ENCODE assay signal across 1 cellular context in the genomic region with DNA sequence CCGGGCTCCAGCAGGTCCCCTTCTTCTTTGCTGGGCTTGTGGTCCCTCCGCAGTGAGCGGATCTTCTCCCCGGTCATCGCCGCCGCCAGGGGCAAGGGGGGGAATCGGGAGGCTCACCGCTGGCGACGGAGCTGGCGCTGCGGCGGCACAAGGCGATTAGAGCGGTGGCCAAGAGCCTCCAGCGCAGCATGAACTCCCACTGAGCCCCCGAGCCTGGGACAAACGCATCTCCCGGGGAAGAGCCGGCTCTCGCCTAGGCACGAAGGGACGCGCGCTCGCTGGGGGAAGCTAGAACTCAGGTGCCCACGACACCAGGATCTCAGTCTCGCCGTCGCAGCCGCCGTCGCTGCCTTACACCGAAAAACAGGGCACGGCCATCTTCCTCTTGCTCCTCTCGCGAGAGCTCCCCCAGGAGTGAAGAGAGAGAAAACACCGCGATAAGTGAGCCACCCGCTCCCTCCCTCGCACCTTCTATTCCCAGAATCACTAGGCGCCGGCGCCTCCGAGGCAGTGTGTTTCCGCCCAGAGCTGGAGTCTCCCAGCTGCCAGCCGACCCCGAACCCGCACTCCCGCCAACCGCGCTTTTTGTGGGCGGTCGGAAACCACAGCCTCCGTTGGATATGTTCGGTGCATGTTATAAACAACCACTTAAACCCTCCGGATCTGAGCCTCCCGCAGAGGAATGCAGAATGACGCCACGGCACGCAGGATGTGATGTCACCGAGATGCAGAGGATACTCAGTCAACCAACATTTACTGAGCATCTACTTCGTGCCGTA.
TF ChIP-seq lines count a peak whose summit lies in the region.

ANKRD13C (minus strand) TSS at position 391 of the 779 bp plus-strand sequence; CDS start at position 77, 314 bp downstream.

TF ChIP-seq in HepG2, 621 proteins besides CTCF, POLR2A, EP300 and RAD21 (continued from another document and continues in another):
- TF ChIP-seq YEATS2 (CRISPR knock-in tag; IDR thresholded peaks at IDR 0.05; ENCODE audit: borderline replicate concordance) (peak; percentile 93), THAP8 (CRISPR knock-in tag; IDR thresholded peaks at IDR 0.05; ENCODE audit: borderline replicate concordance) (peak; percentile 76; the same call in 1 of the 2 replicates), NFE2L1 (CRISPR knock-in tag; IDR thresholded peaks at IDR 0.05; ENCODE audit: borderline replicate concordance) (no peak), CBX1 (IDR thresholded peaks at IDR 0.05; ENCODE audit: low read depth) (peak; percentile 71), ZFX (CRISPR knock-in tag; IDR thresholded peaks at IDR 0.05; ENCODE audit: low read depth) (no peak; the same call in 1 of the 2 replicates), CEBPZ (IDR thresholded peaks at IDR 0.05; ENCODE audit: low read length) (no peak), CREM (IDR thresholded peaks at IDR 0.05) (peak; percentile 94), CREM (CRISPR knock-in tag; IDR thresholded peaks at IDR 0.05) (peak; percentile 66; the same call in 1 of the 2 replicates), NR0B2 (CRISPR knock-in tag; IDR thresholded peaks at IDR 0.05) (peak; percentile 73; the same call in 1 of the 2 replicates), GATAD1 (CRISPR knock-in tag; IDR thresholded peaks at IDR 0.05) (peak; percentile 90), KLF13 (CRISPR knock-in tag; IDR thresholded peaks at IDR 0.05) (no peak), CHD2 (IDR thresholded peaks at IDR 0.05; ENCODE audit: low read depth, low read length) (peak; percentile 97), TIGD3 (CRISPR knock-in tag; IDR thresholded peaks at IDR 0.05; ENCODE audit: borderline replicate concordance) (no peak), ZNF761 (CRISPR knock-in tag; conservative IDR thresholded peaks at IDR 0.05) (0 out of 2 replicates have a peak, but pooled peaks have one; percentile 77), KLF15 (CRISPR knock-in tag; IDR thresholded peaks at IDR 0.05; ENCODE audit: borderline replicate concordance) (no peak), MTA3 (CRISPR knock-in tag; IDR thresholded peaks at IDR 0.05) (no peak), ZNF33A (CRISPR knock-in tag; IDR thresholded peaks at IDR 0.05; ENCODE audit: borderline replicate concordance) (peak; percentile 76; the same call in 1 of the 2 replicates), ZSCAN20 (CRISPR knock-in tag; IDR thresholded peaks at IDR 0.05; ENCODE audit: borderline replicate concordance) (0 out of 2 replicates have a peak, but pooled peaks have one; percentile 24), REL (CRISPR knock-in tag; conservative IDR thresholded peaks at IDR 0.05) (0 out of 2 replicates have a peak, but pooled peaks have one; percentile 72), ARNT (IDR thresholded peaks at IDR 0.05) (no peak), ZNF709 (CRISPR knock-in tag; IDR thresholded peaks at IDR 0.05) (peak; percentile 60), KAT8 (CRISPR knock-in tag; IDR thresholded peaks at IDR 0.05) (peak; percentile 82), ZNF414 (CRISPR knock-in tag; IDR thresholded peaks at IDR 0.05) (peak; percentile 86), ZNF124 (CRISPR knock-in tag; IDR thresholded peaks at IDR 0.05) (peak; percentile 42), CAMTA2 (CRISPR knock-in tag; IDR thresholded peaks at IDR 0.05; ENCODE audit: borderline replicate concordance) (peak; percentile 88), ZFY (CRISPR knock-in tag; IDR thresholded peaks at IDR 0.05) (0 out of 2 replicates have a peak, but pooled peaks have one; percentile 32), ADNP (CRISPR knock-in tag; IDR thresholded peaks at IDR 0.05) (peak; percentile 57; the same call in 1 of the 2 replicates), ZNF501 (CRISPR knock-in tag; IDR thresholded peaks at IDR 0.05) (peak; percentile 85), ZNF776 (CRISPR knock-in tag; IDR thresholded peaks at IDR 0.05) (peak; percentile 87), ZNF792 (CRISPR knock-in tag; IDR thresholded peaks at IDR 0.05) (peak; percentile 90; the same call in 1 of the 2 replicates), ZNF749 (CRISPR knock-in tag; IDR thresholded peaks at IDR 0.05; ENCODE audit: borderline replicate concordance) (peak; percentile 89; the same call in 1 of the 2 replicates), STAT5B (CRISPR knock-in tag; IDR thresholded peaks at IDR 0.05) (peak; percentile 12; the same call in 1 of the 2 replicates), ZNF746 (CRISPR knock-in tag; IDR thresholded peaks at IDR 0.05) (peak; percentile 75; the same call in 1 of the 2 replicates), RARG (CRISPR knock-in tag; IDR thresholded peaks at IDR 0.05; ENCODE audit: low read depth) (no peak), KLF11 (CRISPR knock-in tag; IDR thresholded peaks at IDR 0.05) (no peak; the same call in 1 of the 2 replicates), ZNF891 (CRISPR knock-in tag; IDR thresholded peaks at IDR 0.05) (peak; percentile 62), ATF5 (CRISPR knock-in tag; IDR thresholded peaks at IDR 0.05; ENCODE audit: low read depth) (no peak), ATF1 (CRISPR knock-in tag; IDR thresholded peaks at IDR 0.05) (peak; percentile 95), GRHL1 (CRISPR knock-in tag; conservative IDR thresholded peaks at IDR 0.05) (no peak), ZNF883 (CRISPR knock-in tag; IDR thresholded peaks at IDR 0.05; ENCODE audit: not compliant biosample characterization) (peak; percentile 72), ZNF329 (CRISPR knock-in tag; IDR thresholded peaks at IDR 0.05; ENCODE audit: low read depth) (no peak), PHF20 (CRISPR knock-in tag; IDR thresholded peaks at IDR 0.05) (peak; percentile 77), MAF1 (CRISPR knock-in tag; IDR thresholded peaks at IDR 0.05; ENCODE audit: borderline replicate concordance) (peak; percentile 48; the same call in 1 of the 2 replicates), ETV6 (CRISPR knock-in tag; conservative IDR thresholded peaks at IDR 0.05) (0 out of 2 replicates have a peak, but pooled peaks have one; percentile 16), ZNF33B (CRISPR knock-in tag; IDR thresholded peaks at IDR 0.05) (0 out of 2 replicates have a peak, but pooled peaks have one; percentile 17), ZNF30 (CRISPR knock-in tag; IDR thresholded peaks at IDR 0.05) (peak; percentile 72; the same call in 1 of the 2 replicates)
- TF ChIP-seq, protein P1, sequence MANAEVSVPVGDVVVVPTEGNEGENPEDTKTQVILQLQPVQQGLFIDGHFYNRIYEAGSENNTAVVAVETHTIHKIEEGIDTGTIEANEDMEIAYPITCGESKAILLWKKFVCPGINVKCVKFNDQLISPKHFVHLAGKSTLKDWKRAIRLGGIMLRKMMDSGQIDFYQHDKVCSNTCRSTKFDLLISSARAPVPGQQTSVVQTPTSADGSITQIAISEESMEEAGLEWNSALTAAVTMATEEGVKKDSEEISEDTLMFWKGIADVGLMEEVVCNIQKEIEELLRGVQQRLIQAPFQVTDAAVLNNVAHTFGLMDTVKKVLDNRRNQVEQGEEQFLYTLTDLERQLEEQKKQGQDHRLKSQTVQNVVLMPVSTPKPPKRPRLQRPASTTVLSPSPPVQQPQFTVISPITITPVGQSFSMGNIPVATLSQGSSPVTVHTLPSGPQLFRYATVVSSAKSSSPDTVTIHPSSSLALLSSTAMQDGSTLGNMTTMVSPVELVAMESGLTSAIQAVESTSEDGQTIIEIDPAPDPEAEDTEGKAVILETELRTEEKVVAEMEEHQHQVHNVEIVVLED (CRISPR knock-in tag; IDR thresholded peaks at IDR 0.05; ENCODE audit: borderline replicate concordance) = peak; percentile 75
- TF ChIP-seq, protein P2, sequence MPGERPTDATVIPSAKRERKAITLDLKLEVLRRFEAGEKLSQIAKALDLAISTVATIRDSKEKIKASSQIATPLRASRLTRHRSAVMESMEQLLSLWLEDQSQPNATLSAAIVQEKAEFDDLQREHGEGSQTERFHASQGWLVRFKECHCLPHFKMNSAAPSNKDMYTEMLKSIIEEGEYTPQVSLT (CRISPR knock-in tag; IDR thresholded peaks at IDR 0.05; ENCODE audit: borderline replicate concordance, low read depth) = peak; percentile 74
- TF ChIP-seq, protein P3, sequence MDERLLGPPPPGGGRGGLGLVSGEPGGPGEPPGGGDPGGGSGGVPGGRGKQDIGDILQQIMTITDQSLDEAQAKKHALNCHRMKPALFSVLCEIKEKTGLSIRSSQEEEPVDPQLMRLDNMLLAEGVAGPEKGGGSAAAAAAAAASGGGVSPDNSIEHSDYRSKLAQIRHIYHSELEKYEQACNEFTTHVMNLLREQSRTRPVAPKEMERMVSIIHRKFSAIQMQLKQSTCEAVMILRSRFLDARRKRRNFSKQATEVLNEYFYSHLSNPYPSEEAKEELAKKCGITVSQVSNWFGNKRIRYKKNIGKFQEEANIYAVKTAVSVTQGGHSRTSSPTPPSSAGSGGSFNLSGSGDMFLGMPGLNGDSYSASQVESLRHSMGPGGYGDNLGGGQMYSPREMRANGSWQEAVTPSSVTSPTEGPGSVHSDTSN (CRISPR knock-in tag; IDR thresholded peaks at IDR 0.05) = no peak
- TF ChIP-seq, protein P4, sequence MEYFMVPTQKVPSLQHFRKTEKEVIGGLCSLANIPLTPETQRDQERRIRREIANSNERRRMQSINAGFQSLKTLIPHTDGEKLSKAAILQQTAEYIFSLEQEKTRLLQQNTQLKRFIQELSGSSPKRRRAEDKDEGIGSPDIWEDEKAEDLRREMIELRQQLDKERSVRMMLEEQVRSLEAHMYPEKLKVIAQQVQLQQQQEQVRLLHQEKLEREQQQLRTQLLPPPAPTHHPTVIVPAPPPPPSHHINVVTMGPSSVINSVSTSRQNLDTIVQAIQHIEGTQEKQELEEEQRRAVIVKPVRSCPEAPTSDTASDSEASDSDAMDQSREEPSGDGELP (IDR thresholded peaks at IDR 0.05; ENCODE audit: borderline replicate concordance, low read depth) = peak; percentile 33; the same call in 1 of the 2 replicates
